11 cellular contexts compared by ENCODE assay signal in genomic region chr15:89121414-89121813, GRCh38. TPM values are rescaled to one million over a fixed set of nuclear protein-coding genes. Genes with fewer than 3 reads are reported as not detected.
A peak's percentile ranks its signal among the peaks of the same experiment; 100 is the strongest.
DNase-seq lines count a peak whose midpoint lies in the region; ATAC-seq and TF ChIP-seq lines count a peak whose summit lies in the region.
"Had no signal": no experiment of that assay in that cellular context is flagged by ENCODE, and none has a peak within 500 bp of the region (broad histone marks: within the 10 kb centered on the region; RNA-seq: fewer than 3 reads in every experiment).

No MANE protein-coding gene starts in this region.

- H3F3A ChIP-seq in GM23338 (replicated peaks; ENCODE audit: low read depth) = no peaks in the 10 kb centered on the region

- no peak overlapping the region for H2AFZ ChIP-seq in GM23338

- WGBS in esophagus, 2 donors = 38% methylated on average over 3 of the region's 3 CpGs
- 34% methylated on average over 3 of the region's 3 CpGs for WGBS in prostate gland

- no peaks in the 10 kb centered on the region for H3K9me2 ChIP-seq in GM23338 (ENCODE audit: insufficient read depth)

- no peak for DNase-seq in GM23338 (ENCODE audit: low spot score)
- peak; percentile 95 for DNase-seq in NCI-H69 (lab: John Stamatoyannopoulos, UW)
- DNase-seq in prostate gland (ENCODE audit: low spot score) = no peak
- DNase-seq in stimulated activated CD4-positive, alpha-beta T cell treated with anti-CD3 and anti-CD28 coated beads, Interleukin-4, amount 100 ng/mL, for 24 hours = no peak
- no peak for DNase-seq in cortex of kidney (lab: John Stamatoyannopoulos, UW)
- DNase-seq in HuH-7.5 (ENCODE audit: low spot score) = no peak
- DNase-seq in activated T-helper 1 cell treated with anti-CD3 and anti-CD28 coated beads, Interleukin-12 subunit alpha, Interleukin-12 subunit beta, Interleukin-2, Interleukin-4 antibody, amounts not matched to agents 30 ng/mL and 10 ng/mL and 1 ng/mL, durations not matched to agents 14 hours and 24 hours and 36 hours (ENCODE audit: low spot score) = no peak
- DNase-seq: kidney, NCI-H2227 treated with DMSO at 0.1 percent for 48 hours had no signal

- H3K4me1 Mint-ChIP-seq in GM23338 = peaks cover 32% of the 10 kb centered on the region
- H3K4me1 Mint-ChIP-seq in activated T-helper 1 cell treated with anti-CD3 and anti-CD28 coated beads, Interleukin-12 subunit alpha, Interleukin-12 subunit beta, Interleukin-2, Interleukin-4 antibody, amounts not matched to agents 30 ng/mL and 10 ng/mL and 1 ng/mL, durations not matched to agents 14 hours and 24 hours and 36 hours (ENCODE audit: low read depth) = peaks cover 5% of the 10 kb centered on the region

- H3K9me3 Mint-ChIP-seq in GM23338 = no peaks in the 10 kb centered on the region
- no peaks in the 10 kb centered on the region for H3K9me3 Mint-ChIP-seq in activated T-helper 1 cell treated with anti-CD3 and anti-CD28 coated beads, Interleukin-12 subunit alpha, Interleukin-12 subunit beta, Interleukin-2, Interleukin-4 antibody, amounts not matched to agents 30 ng/mL and 10 ng/mL and 1 ng/mL, durations not matched to agents 14 hours and 24 hours and 36 hours
- H3K9me3 Mint-ChIP-seq: T-helper 2 cell treated with Interferon-gamma antibody and Interleukin-4, amounts not matched to agents 5 μg/mL and 100 μg/mL, for 36 hours had no signal

- no peaks in the 10 kb centered on the region for H3K36me3 ChIP-seq in GM23338 (ENCODE audit: insufficient read depth)
- H3K36me3 ChIP-seq in esophagus (ENCODE audit: control insufficient read depth in 2 of 2, insufficient read depth in 2 of 2, low read length in 1 of 2) = peaks cover 0 to under 1% of the 10 kb centered on the region in 2 donors
- H3K36me3 ChIP-seq in prostate gland = no peaks in the 10 kb centered on the region

- no peaks in the 10 kb centered on the region for H4K20me1 ChIP-seq in GM23338 (replicated peaks; ENCODE audit: insufficient read depth)

- H3K27ac ChIP-seq in GM23338 (ENCODE audit: low read depth) = no peak overlapping the region
- H3K27ac ChIP-seq in esophagus (ENCODE audit: low read depth in 2 of 2, low read length in 1 of 2) = peak overlapping the region; percentile 88 to 94
- H3K27ac ChIP-seq in prostate gland = peak overlapping the region; percentile 79 to 92

- TF ChIP-seq POLR2A in prostate gland (IDR thresholded peaks at IDR 0.05) = no peak

- no peaks in the 10 kb centered on the region for H3K27me3 Mint-ChIP-seq in GM23338 (ENCODE audit: insufficient read depth, low read depth, poor library complexity)
- H3K27me3 Mint-ChIP-seq in activated T-helper 1 cell treated with anti-CD3 and anti-CD28 coated beads, Interleukin-12 subunit alpha, Interleukin-12 subunit beta, Interleukin-2, Interleukin-4 antibody, amounts not matched to agents 30 ng/mL and 10 ng/mL and 1 ng/mL, durations not matched to agents 14 hours and 24 hours and 36 hours (ENCODE audit: insufficient read depth) = no peaks in the 10 kb centered on the region

- TF ChIP-seq CTCF in GM23338 (conservative IDR thresholded peaks at IDR 0.05; ENCODE audit: low read depth in 2 of 2) (no peak), prostate gland (IDR thresholded peaks at IDR 0.05) (no peak)

- ATAC-seq in GM23338 = no peak

- H3K4me3 Mint-ChIP-seq in GM23338 = no peak overlapping the region
- H3K4me3 Mint-ChIP-seq in activated T-helper 1 cell treated with anti-CD3 and anti-CD28 coated beads, Interleukin-12 subunit alpha, Interleukin-12 subunit beta, Interleukin-2, Interleukin-4 antibody, amounts not matched to agents 30 ng/mL and 10 ng/mL and 1 ng/mL, durations not matched to agents 14 hours and 24 hours and 36 hours = no peak overlapping the region
- H3K4me3 Mint-ChIP-seq: T-helper 2 cell treated with Interferon-gamma antibody and Interleukin-4, amounts not matched to agents 5 μg/mL and 100 μg/mL, for 36 hours had no signal

- H3K9me3 ChIP-seq in esophagus (ENCODE audit: control insufficient read depth in 2 of 2, insufficient read depth in 1 of 2, low read depth in 1 of 2, low read length in 1 of 2) (no peaks in the 10 kb centered on the region), prostate gland (no peaks in the 10 kb centered on the region)

- H3K79me2 ChIP-seq in GM23338 (replicated peaks; ENCODE audit: insufficient read depth) = no peaks in the 10 kb centered on the region

- intact Hi-C loops in prostate gland (cut with DNase I) = no loop called here
- intact Hi-C loops in activated T-helper 1 cell treated with anti-CD3 and anti-CD28 coated beads, Interleukin-12 subunit alpha, Interleukin-12 subunit beta, Interleukin-2, Interleukin-4 antibody, amounts not matched to agents 30 ng/mL and 10 ng/mL and 1 ng/mL, durations not matched to agents 14 hours and 24 hours and 36 hours (cut with micrococcal nuclease) = no loop called here

- H3K27me3 ChIP-seq in GM23338 (ENCODE audit: insufficient read depth) (no peaks in the 10 kb centered on the region), esophagus (ENCODE audit: control insufficient read depth in 1 of 2, insufficient read depth in 2 of 2, low read length in 2 of 2) (no peaks in the 10 kb centered on the region), prostate gland (replicated peaks; ENCODE audit: insufficient read depth) (no peaks in the 10 kb centered on the region)

- H3K4me2 ChIP-seq in GM23338 = no peak overlapping the region

- H3K36me3 Mint-ChIP-seq in GM23338 (ENCODE audit: low read depth) = peaks cover 18% of the 10 kb centered on the region
- H3K36me3 Mint-ChIP-seq in activated T-helper 1 cell treated with anti-CD3 and anti-CD28 coated beads, Interleukin-12 subunit alpha, Interleukin-12 subunit beta, Interleukin-2, Interleukin-4 antibody, amounts not matched to agents 30 ng/mL and 10 ng/mL and 1 ng/mL, durations not matched to agents 14 hours and 24 hours and 36 hours (ENCODE audit: low read depth) = peaks cover 38% of the 10 kb centered on the region

- H3K4me1 ChIP-seq in GM23338 (ENCODE audit: insufficient read depth) (peaks cover 9% of the 10 kb centered on the region), esophagus (ENCODE audit: control insufficient read depth in 2 of 2, insufficient read depth in 2 of 2, low read length in 1 of 2) (peaks cover 0 to 5% of the 10 kb centered on the region in 2 donors), prostate gland (replicated peaks) (peaks cover 15% of the 10 kb centered on the region)

- H3K4me3 ChIP-seq in GM23338 (no peak overlapping the region), esophagus (ENCODE audit: low read depth in 1 of 2, low read length in 2 of 2) (no peak overlapping the region), prostate gland (no peak overlapping the region)

- H3K27ac Mint-ChIP-seq in GM23338 = peak overlapping the region; percentile 36; the same call in 1 of the 2 replicates
- no peak overlapping the region for H3K27ac Mint-ChIP-seq in activated T-helper 1 cell treated with anti-CD3 and anti-CD28 coated beads, Interleukin-12 subunit alpha, Interleukin-12 subunit beta, Interleukin-2, Interleukin-4 antibody, amounts not matched to agents 30 ng/mL and 10 ng/mL and 1 ng/mL, durations not matched to agents 14 hours and 24 hours and 36 hours
- H3K27ac Mint-ChIP-seq: T-helper 2 cell treated with Interferon-gamma antibody and Interleukin-4, amounts not matched to agents 5 μg/mL and 100 μg/mL, for 36 hours had no signal

TF ChIP-seq in GM23338, 12 proteins besides CTCF, POLR2A, EP300 and RAD21 (continues in another document):
- TF ChIP-seq ZNF114 (CRISPR knock-in tag; IDR thresholded peaks at IDR 0.05) (no peak), EZH2phosphoT487 (IDR thresholded peaks at IDR 0.05; ENCODE audit: unreplicated experiment) (no peak), STAT1 (IDR thresholded peaks at IDR 0.05; ENCODE audit: unreplicated experiment) (no peak), CREB1 (CRISPR knock-in tag; IDR thresholded peaks at IDR 0.05; ENCODE audit: low read depth) (no peak), JUNB (IDR thresholded peaks at IDR 0.05; ENCODE audit: unreplicated experiment) (no peak), EZH2 (IDR thresholded peaks at IDR 0.05; ENCODE audit: low read depth, unreplicated experiment) (no peak), REST (IDR thresholded peaks at IDR 0.05; ENCODE audit: unreplicated experiment) (no peak)

RNA-seq across cellular contexts. Expression of gene ABHD2, which starts 33.2 kb away (rescaled TPM):
- 15.2 and 15.7 TPM in 2 replicates for total RNA-seq in GM23338 (2014; rRNA removed; shearing (Covaris generic))
- polyA plus RNA-seq in GM23338 (2016; fragmentation: Nextera tagmentation; extraction: Ambion mirVana) = 5.2 and 5.3 TPM in 2 replicates
- polyA plus RNA-seq in esophagus = 1 to 10 TPM; 3.8 to 6.0 TPM
- total RNA-seq in prostate gland = 100 to 1,000 TPM; 111 to 253 TPM
- total RNA-seq in activated T-helper 1 cell treated with anti-CD3 and anti-CD28 coated beads, Interleukin-12 subunit alpha, Interleukin-12 subunit beta, Interleukin-2, Interleukin-4 antibody, amounts not matched to agents 30 ng/mL and 10 ng/mL and 1 ng/mL, durations not matched to agents 14 hours and 24 hours and 36 hours = 66.5 and 66.7 TPM in 2 replicates
